In genomic region chr12:104399750-104400612, GRCh38 we compare ENCODE assay signal across 1 cellular context.
TF ChIP-seq lines count a peak whose summit lies in the region.

No MANE protein-coding gene starts in this region.

TF ChIP-seq in K562, 482 proteins besides CTCF, POLR2A, EP300 and RAD21 (continued from another document):
- TF ChIP-seq ZNF407 (IDR thresholded peaks at IDR 0.05; ENCODE audit: low read depth) (no peak), HCFC1 (IDR thresholded peaks at IDR 0.05; ENCODE audit: low read depth, low read length) (no peak), YY1 (IDR thresholded peaks at IDR 0.05; ENCODE audit: borderline replicate concordance in 1 of 3, control insufficient read depth in 1 of 3, extremely low read depth in 1 of 3, insufficient read depth in 3 of 3, insufficient read length in 1 of 3, insufficient replicate concordance in 2 of 3, low read depth in 1 of 3, low read length in 2 of 3) (peak in 1 of 3 experiments; percentile 64), GATA2 (CRISPR knock-in tag; IDR thresholded peaks at IDR 0.05) (no peak), SAFB2 (IDR thresholded peaks at IDR 0.05; ENCODE audit: borderline replicate concordance, low read depth, low read length, severe bottlenecking) (no peak)
- TF ChIP-seq, protein P1, sequence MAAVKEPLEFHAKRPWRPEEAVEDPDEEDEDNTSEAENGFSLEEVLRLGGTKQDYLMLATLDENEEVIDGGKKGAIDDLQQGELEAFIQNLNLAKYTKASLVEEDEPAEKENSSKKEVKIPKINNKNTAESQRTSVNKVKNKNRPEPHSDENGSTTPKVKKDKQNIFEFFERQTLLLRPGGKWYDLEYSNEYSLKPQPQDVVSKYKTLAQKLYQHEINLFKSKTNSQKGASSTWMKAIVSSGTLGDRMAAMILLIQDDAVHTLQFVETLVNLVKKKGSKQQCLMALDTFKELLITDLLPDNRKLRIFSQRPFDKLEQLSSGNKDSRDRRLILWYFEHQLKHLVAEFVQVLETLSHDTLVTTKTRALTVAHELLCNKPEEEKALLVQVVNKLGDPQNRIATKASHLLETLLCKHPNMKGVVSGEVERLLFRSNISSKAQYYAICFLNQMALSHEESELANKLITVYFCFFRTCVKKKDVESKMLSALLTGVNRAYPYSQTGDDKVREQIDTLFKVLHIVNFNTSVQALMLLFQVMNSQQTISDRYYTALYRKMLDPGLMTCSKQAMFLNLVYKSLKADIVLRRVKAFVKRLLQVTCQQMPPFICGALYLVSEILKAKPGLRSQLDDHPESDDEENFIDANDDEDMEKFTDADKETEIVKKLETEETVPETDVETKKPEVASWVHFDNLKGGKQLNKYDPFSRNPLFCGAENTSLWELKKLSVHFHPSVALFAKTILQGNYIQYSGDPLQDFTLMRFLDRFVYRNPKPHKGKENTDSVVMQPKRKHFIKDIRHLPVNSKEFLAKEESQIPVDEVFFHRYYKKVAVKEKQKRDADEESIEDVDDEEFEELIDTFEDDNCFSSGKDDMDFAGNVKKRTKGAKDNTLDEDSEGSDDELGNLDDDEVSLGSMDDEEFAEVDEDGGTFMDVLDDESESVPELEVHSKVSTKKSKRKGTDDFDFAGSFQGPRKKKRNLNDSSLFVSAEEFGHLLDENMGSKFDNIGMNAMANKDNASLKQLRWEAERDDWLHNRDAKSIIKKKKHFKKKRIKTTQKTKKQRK (IDR thresholded peaks at IDR 0.05; ENCODE audit: borderline replicate concordance, low read depth, low read length): no peak
